Comparison of ENCODE assay signal across 37 cellular contexts in genomic region chr1:238201992-238202391, GRCh38.
DNase-seq lines count a peak whose midpoint lies in the region; ATAC-seq, FAIRE-seq and TF ChIP-seq lines count a peak whose summit lies in the region.
"Had no signal": no experiment of that assay in that cellular context is flagged by ENCODE, and none has a peak within 500 bp of the region (broad histone marks: within the 10 kb centered on the region; RNA-seq: fewer than 3 reads in every experiment).

No MANE protein-coding gene starts in this region.

- no peak for TF ChIP-seq EP300 in HepG2 (IDR thresholded peaks at IDR 0.05; ENCODE audit: low read depth in 2 of 2, low read length in 2 of 2)
- TF ChIP-seq EP300 in HepG2 (CRISPR knock-in tag; IDR thresholded peaks at IDR 0.05; ENCODE audit: borderline replicate concordance) = no peak

- CTCF ChIA-PET in mammary epithelial cell (lab: Charles Lee; ENCODE audit: low non-redundant PET) = no interaction called here
- CTCF ChIA-PET in MCF 10A (lab: Yijun Ruan, JAX) = interaction anchor here (1.2 kb wide), 1 partner anchor 350 kb away, joined by 5 read pairs; no protein-coding TSS in a partner anchor
- CTCF ChIA-PET in HepG2 (lab: Yijun Ruan, JAX; ENCODE audit: low intra/inter-chr PET ratio, low total read pairs) = no interaction called here
- CTCF ChIA-PET in activated CD8-positive, alpha-beta memory T cell treated with anti-CD3 and anti-CD28 coated beads, Interleukin-2, amount 10 ng/mL, durations not matched to agents 7 days and 5 days (lab: Charles Lee) = no interaction called here

- H2AFZ ChIP-seq in mammary epithelial cell (ENCODE audit: low read depth, low read length) = peak overlapping the region; percentile 5
- H2AFZ ChIP-seq in HepG2 (ENCODE audit: low read length) = no peak overlapping the region

- H3K4me3 ChIP-seq in mammary epithelial cell (replicated peaks in 1 of 3; ENCODE audit: insufficient read depth in 1 of 3, low read depth in 2 of 3, low read length in 3 of 3) = no peak overlapping the region
- H3K4me3 ChIP-seq in liver (ENCODE audit: low read depth in 1 of 3, low read length in 3 of 3) = no peak overlapping the region
- no peak overlapping the region for H3K4me3 ChIP-seq in HepG2 (replicated peaks in 1 of 3; ENCODE audit: insufficient read depth in 1 of 3, low read depth in 2 of 3, low read length in 3 of 3)
- H3K4me3 ChIP-seq in right lobe of liver = no peak overlapping the region
- H3K4me3 ChIP-seq: A549; BLaER1; BLaER1 treated with 17β-estradiol and CSF1 and Interleukin-3, amounts not matched to agents 10 nM and 100 nM had no signal

- H4K20me1 ChIP-seq in mammary epithelial cell (ENCODE audit: insufficient read depth, low read length) (no peaks in the 10 kb centered on the region), HepG2 (ENCODE audit: insufficient read depth, low read length) (no peaks in the 10 kb centered on the region)
- H4K20me1 ChIP-seq: BLaER1; BLaER1 treated with 17β-estradiol and CSF1 and Interleukin-3, amounts not matched to agents 10 nM and 100 nM had no signal

- no peak overlapping the region for H3K27ac Mint-ChIP-seq in MCF 10A (ENCODE audit: low read depth, unreplicated experiment)
- H3K27ac Mint-ChIP-seq in activated CD8-positive, alpha-beta memory T cell treated with anti-CD3 and anti-CD28 coated beads, Interleukin-2, amount 10 ng/mL, durations not matched to agents 7 days and 5 days = no peak overlapping the region
- H3K27ac Mint-ChIP-seq: B cell; CD4-positive, alpha-beta memory T cell; CD4-positive, alpha-beta T cell; CD4-positive, CD25-positive, alpha-beta regulatory T cell; CD8-positive, alpha-beta memory T cell; CD8-positive, alpha-beta T cell had no signal

- H3K4me1 ChIP-seq in mammary epithelial cell (ENCODE audit: insufficient read depth, low read length) (no peaks in the 10 kb centered on the region), liver (ENCODE audit: control insufficient read depth in 4 of 4, insufficient read depth in 4 of 4, low read length in 3 of 4) (peaks cover 0 to 10% (median 2%) of the 10 kb centered on the region in 4 donors), HepG2 (ENCODE audit: insufficient read depth, low read length) (no peaks in the 10 kb centered on the region), right lobe of liver (peaks cover 0 to 10% (median 1%) of the 10 kb centered on the region in 4 donors)
- H3K4me1 ChIP-seq: A549; BE2C; BLaER1; BLaER1 treated with 17β-estradiol and CSF1 and Interleukin-3, amounts not matched to agents 10 nM and 100 nM; Caco-2 had no signal

- no peak overlapping the region for H3K27ac ChIP-seq in mammary epithelial cell (ENCODE audit: insufficient read depth, low read depth, low read length)
- peak overlapping the region; percentile 36 to 70 for H3K27ac ChIP-seq in liver (ENCODE audit: low read depth in 1 of 2, low read length in 2 of 2)
- H3K27ac ChIP-seq in HepG2 (ENCODE audit: extremely low read length, insufficient read depth, low read length) = no peak overlapping the region
- peak overlapping the region in 1 of 3 donors; percentile 77 for H3K27ac ChIP-seq in right lobe of liver
- H3K27ac ChIP-seq: 22Rv1; A549; BLaER1; BLaER1 treated with 17β-estradiol and CSF1 and Interleukin-3, amounts not matched to agents 10 nM and 100 nM; C4-2B had no signal

- 68% methylated on average over 2 of the region's 2 CpGs for WGBS in mammary epithelial cell (ENCODE audit: low coverage, missing lambda C conversion rate)
- 52% methylated on average over 2 of the region's 2 CpGs for WGBS in liver
- WGBS in HepG2 (ENCODE audit: low lambda C conversion rate) = 0% methylated on average over 2 of the region's 2 CpGs
- 48% methylated on average over 2 of the region's 2 CpGs for WGBS in right lobe of liver (ENCODE audit: insufficient coverage, low coverage, low lambda C conversion rate, missing lambda C conversion rate)

- H3K4me2 ChIP-seq in mammary epithelial cell (ENCODE audit: insufficient read depth, low read depth, low read length) (no peak overlapping the region), HepG2 (ENCODE audit: low read depth, low read length) (no peak overlapping the region)
- H3K4me2 ChIP-seq: A549; BLaER1; BLaER1 treated with 17β-estradiol and CSF1 and Interleukin-3, amounts not matched to agents 10 nM and 100 nM had no signal

- FAIRE-seq in HepG2 (lab: Jason Lieb, UNC) = no peak
- FAIRE-seq: A204.1, A549, D721Med had no signal

- DNase-seq in mammary epithelial cell (no peak), MCF 10A (ENCODE audit: unreplicated experiment) (no peak), HepG2 (ENCODE audit: low spot score) (no peak), left lobe of liver (ENCODE audit: low spot score) (peak; percentile 56), right lobe of liver (peak in 1 of 3 donors; percentile 55), UCSD-AML1 (lab: John Stamatoyannopoulos, UW; ENCODE audit: unreplicated experiment) (no peak)
- no peak for DNase-seq in activated CD8-positive, alpha-beta memory T cell treated with anti-CD3 and anti-CD28 coated beads, Interleukin-2, amount 10 ng/mL, durations not matched to agents 7 days and 5 days
- DNase-seq: 8988T; ACHN; AML-193; BE2C; C1 segment of cervical spinal cord; Caco-2; Calu3; CD4-positive, alpha-beta memory T cell; CD4-positive, alpha-beta T cell; CD4-positive, CD25-positive, alpha-beta regulatory T cell; CD8-positive, alpha-beta memory T cell; CD8-positive, alpha-beta T cell; COR-L47; DMS 273 treated with DMSO at 0.1 percent for 48 hours; DMS153; DMS53; DMS79; DMS79 treated with DMSO at 0.1 percent for 48 hours; DND-41; EL had no signal

- ATAC-seq in HepG2 = no peak
- peak; percentile 88 for ATAC-seq in left lobe of liver
- peak; percentile 85 to 89 (median 87) for ATAC-seq in right lobe of liver
- no peak for ATAC-seq in activated CD8-positive, alpha-beta memory T cell treated with anti-CD3 and anti-CD28 coated beads, Interleukin-2, amount 10 ng/mL, durations not matched to agents 7 days and 5 days
- ATAC-seq: A549; CD8-positive, alpha-beta T cell had no signal

- intact Hi-C loops in mammary epithelial cell (cut with micrococcal nuclease) = no loop called here
- intact Hi-C loops in MCF 10A (cut with micrococcal nuclease) = no loop called here
- intact Hi-C loops in HepG2 (cut with micrococcal nuclease; ENCODE audit: unreplicated experiment) = no loop called here
- intact Hi-C loops in right lobe of liver (cut with DNase I) = no loop called here

- no peak overlapping the region for H3K4me3 Mint-ChIP-seq in MCF 10A (ENCODE audit: unreplicated experiment)
- no peak overlapping the region for H3K4me3 Mint-ChIP-seq in activated CD8-positive, alpha-beta memory T cell treated with anti-CD3 and anti-CD28 coated beads, Interleukin-2, amount 10 ng/mL, durations not matched to agents 7 days and 5 days
- H3K4me3 Mint-ChIP-seq: B cell; CD14-positive monocyte; CD4-positive, alpha-beta memory T cell; CD4-positive, alpha-beta T cell; CD4-positive, CD25-positive, alpha-beta regulatory T cell; CD8-positive, alpha-beta memory T cell; CD8-positive, alpha-beta T cell had no signal

- in situ Hi-C loops in mammary epithelial cell (cut with MboI; ENCODE audit: low sequenced_read_pairs in 2 of 2) (no loop called here), HepG2 (cut with HindIII; ENCODE audit: extremely low pct_ligation_motif_present, low pct_unique_long_range_greater_than_20kb) (no loop called here)

- no peaks in the 10 kb centered on the region for H3K27me3 ChIP-seq in mammary epithelial cell (ENCODE audit: insufficient read depth, low read length)
- H3K27me3 ChIP-seq in liver (ENCODE audit: control insufficient read depth in 4 of 4, insufficient read depth in 4 of 4, low read length in 3 of 4) = no peaks in the 10 kb centered on the region
- no peaks in the 10 kb centered on the region for H3K27me3 ChIP-seq in HepG2 (ENCODE audit: control insufficient read depth in 1 of 2, insufficient read depth in 2 of 2, low read length in 2 of 2)
- H3K27me3 ChIP-seq in right lobe of liver = no peaks in the 10 kb centered on the region
- H3K27me3 ChIP-seq: BE2C; BLaER1; BLaER1 treated with 17β-estradiol and CSF1 and Interleukin-3, amounts not matched to agents 10 nM and 100 nM had no signal

- no peaks in the 10 kb centered on the region for H3K4me1 Mint-ChIP-seq in MCF 10A (ENCODE audit: insufficient read depth, unreplicated experiment)
- no peaks in the 10 kb centered on the region for H3K4me1 Mint-ChIP-seq in activated CD8-positive, alpha-beta memory T cell treated with anti-CD3 and anti-CD28 coated beads, Interleukin-2, amount 10 ng/mL, durations not matched to agents 7 days and 5 days
- H3K4me1 Mint-ChIP-seq: B cell; CD14-positive monocyte; CD4-positive, alpha-beta memory T cell; CD4-positive, CD25-positive, alpha-beta regulatory T cell; CD8-positive, alpha-beta memory T cell had no signal

- dilution Hi-C loops in mammary epithelial cell (cut with HindIII; ENCODE audit: low sequenced_read_pairs) = no loop called here

- H3K27me3 Mint-ChIP-seq in MCF 10A (ENCODE audit: insufficient read depth, unreplicated experiment) = no peaks in the 10 kb centered on the region
- no peaks in the 10 kb centered on the region for H3K27me3 Mint-ChIP-seq in activated CD8-positive, alpha-beta memory T cell treated with anti-CD3 and anti-CD28 coated beads, Interleukin-2, amount 10 ng/mL, durations not matched to agents 7 days and 5 days
- H3K27me3 Mint-ChIP-seq: B cell; CD4-positive, alpha-beta memory T cell; CD4-positive, alpha-beta T cell; CD8-positive, alpha-beta memory T cell had no signal

- no peak for TF ChIP-seq CTCF in mammary epithelial cell (conservative IDR thresholded peaks at IDR 0.05 in 1 of 2, IDR thresholded peaks at IDR 0.05 in 1 of 2; ENCODE audit: extremely low read depth in 1 of 2, insufficient read depth in 1 of 2, low read depth in 1 of 2, low read length in 2 of 2)
- no peak for TF ChIP-seq CTCF in MCF 10A (IDR thresholded peaks at IDR 0.05; ENCODE audit: unreplicated experiment)
- no peak for TF ChIP-seq CTCF in liver (IDR thresholded peaks at IDR 0.05; ENCODE audit: low read depth, low read length, missing input control)
- TF ChIP-seq CTCF in HepG2 (CRISPR knock-in tag; IDR thresholded peaks at IDR 0.05) = no peak
- no peak for TF ChIP-seq CTCF in right lobe of liver (IDR thresholded peaks at IDR 0.05)

- H3K9me3 ChIP-seq in mammary epithelial cell (replicated peaks; ENCODE audit: insufficient read depth, low read length) (no peaks in the 10 kb centered on the region), liver (ENCODE audit: control insufficient read depth in 4 of 4, low read length in 3 of 4) (no peaks in the 10 kb centered on the region), HepG2 (ENCODE audit: low read length) (peaks cover 64% of the 10 kb centered on the region), right lobe of liver (no peaks in the 10 kb centered on the region)
- H3K9me3 ChIP-seq: A549, BE2C, BLaER1, Caco-2 had no signal

- H3K9ac ChIP-seq in mammary epithelial cell (ENCODE audit: insufficient read depth, low read length) (no peak overlapping the region), liver (ENCODE audit: low read depth in 1 of 2, low read length in 2 of 2) (no peak overlapping the region), HepG2 (ENCODE audit: insufficient read depth, low read depth, low read length) (no peak overlapping the region)
- H3K9ac ChIP-seq: BLaER1; BLaER1 treated with 17β-estradiol and CSF1 and Interleukin-3, amounts not matched to agents 10 nM and 100 nM had no signal

- no peaks in the 10 kb centered on the region for H3K36me3 ChIP-seq in mammary epithelial cell (ENCODE audit: insufficient read depth, low read length)
- H3K36me3 ChIP-seq in liver (ENCODE audit: control insufficient read depth in 4 of 4, insufficient read depth in 3 of 4, low read depth in 1 of 4, low read length in 3 of 4) = no peaks in the 10 kb centered on the region
- H3K36me3 ChIP-seq in HepG2 (replicated peaks in 1 of 2; ENCODE audit: control insufficient read depth in 1 of 2, insufficient read depth in 2 of 2, low read length in 2 of 2) = no peaks in the 10 kb centered on the region
- H3K36me3 ChIP-seq in right lobe of liver = no peaks in the 10 kb centered on the region
- H3K36me3 ChIP-seq: BE2C; BLaER1; BLaER1 treated with 17β-estradiol and CSF1 and Interleukin-3, amounts not matched to agents 10 nM and 100 nM had no signal

- H3K79me2 ChIP-seq in mammary epithelial cell (ENCODE audit: insufficient read depth, low read length) (no peaks in the 10 kb centered on the region), HepG2 (ENCODE audit: insufficient read depth, low read length) (no peaks in the 10 kb centered on the region)

- POLR2A ChIA-PET in MCF 10A (lab: Yijun Ruan, JAX) (no interaction called here), HepG2 (lab: Yijun Ruan, JAX) (no interaction called here)

- no peak for TF ChIP-seq POLR2A in HepG2 (IDR thresholded peaks at IDR 0.05; ENCODE audit: insufficient read depth in 1 of 2, low read depth in 2 of 2, low read length in 2 of 2)
- no peak for TF ChIP-seq POLR2A in right lobe of liver (IDR thresholded peaks at IDR 0.05)

- no peaks in the 10 kb centered on the region for H3K36me3 Mint-ChIP-seq in MCF 10A (ENCODE audit: insufficient read depth, unreplicated experiment)
- no peaks in the 10 kb centered on the region for H3K36me3 Mint-ChIP-seq in activated CD8-positive, alpha-beta memory T cell treated with anti-CD3 and anti-CD28 coated beads, Interleukin-2, amount 10 ng/mL, durations not matched to agents 7 days and 5 days
- H3K36me3 Mint-ChIP-seq: CD14-positive monocyte; CD4-positive, alpha-beta memory T cell; CD4-positive, CD25-positive, alpha-beta regulatory T cell; CD8-positive, alpha-beta memory T cell; CD8-positive, alpha-beta T cell had no signal

- H3K9me3 Mint-ChIP-seq in MCF 10A (ENCODE audit: unreplicated experiment) = no peaks in the 10 kb centered on the region
- H3K9me3 Mint-ChIP-seq in activated CD8-positive, alpha-beta memory T cell treated with anti-CD3 and anti-CD28 coated beads, Interleukin-2, amount 10 ng/mL, durations not matched to agents 7 days and 5 days (ENCODE audit: low read depth) = peaks cover 6% of the 10 kb centered on the region

- TF ChIP-seq RAD21 in liver (IDR thresholded peaks at IDR 0.05) (peak in 1 of 2 donors; percentile 20), HepG2 (CRISPR knock-in tag; IDR thresholded peaks at IDR 0.05) (no peak)

- no TSS peak for BruUV-seq in mammary epithelial cell (replicated peaks; lab: Mats Ljungman, UMichigan)
- no TSS peak for BruUV-seq in MCF 10A (replicated peaks; lab: Mats Ljungman, UMichigan)
- BruUV-seq in HepG2 (replicated peaks; lab: Mats Ljungman, UMichigan) = no TSS peak

Comparison
In these comparisons a context has a peak if more than half of its experiments do, and no peak if none do; other contexts are left out.
1. H3K27ac ChIP-seq: peak in liver (2 of 2); none in mammary epithelial cell (single experiment) and HepG2 (single experiment).
2. ATAC-seq: peak in left lobe of liver (single experiment) and right lobe of liver (4 of 4); none in HepG2 (single experiment) and activated CD8-positive, alpha-beta memory T cell treated with anti-CD3 and anti-CD28 coated beads, Interleukin-2, amount 10 ng/mL, durations not matched to agents 7 days and 5 days (single experiment).